In genomic region chr5:26569241-26569928, GRCh38 we compare ENCODE assay signal across 21 cellular contexts.
DNase-seq lines count a peak whose midpoint lies in the region; ATAC-seq and TF ChIP-seq lines count a peak whose summit lies in the region.
"Had no signal": no experiment of that assay in that cellular context is flagged by ENCODE, and none has a peak within 500 bp of the region (broad histone marks: within the 10 kb centered on the region; RNA-seq: fewer than 3 reads in every experiment).

No MANE protein-coding gene starts in this region.

- no peak overlapping the region for H3K27ac ChIP-seq in right cardiac atrium (ENCODE audit: low read length)
- H3K27ac ChIP-seq in endodermal cell (ENCODE audit: low read depth, low read length) = no peak overlapping the region
- H3K27ac ChIP-seq in upper lobe of right lung = no peak overlapping the region
- H3K27ac ChIP-seq: C4-2B, PC-9 had no signal

- DNase-seq in right cardiac atrium = peak in 2 of 3 donors; percentile 16 to 38
- DNase-seq in left ventricle myocardium superior = no peak
- DNase-seq in endodermal cell = peak; percentile 41
- peak; percentile 58 for DNase-seq in posterior vena cava (ENCODE audit: low spot score)
- DNase-seq in upper lobe of right lung = peak; percentile 57
- no peak for DNase-seq in T-helper 1 cell
- DNase-seq in activated T-cell treated with anti-CD3 and anti-CD28 coated beads for 4 hours = no peak
- no peak for DNase-seq in H4 (ENCODE audit: low spot score)
- DNase-seq: Calu3, GDM1, Karpas-422, MV-4-11, NCI-H1105 treated with DMSO at 0.1 percent for 48 hours, NCI-H2029 treated with DMSO at 0.1 percent for 48 hours, NCI-H226, NCI-H510A treated with DMSO at 0.1 percent for 48 hours, NCI-H748 treated with DMSO at 0.1 percent for 48 hours, PC-9, RPMI8226 had no signal

- intact Hi-C loops in right cardiac atrium (cut with DNase I) (no loop called here), left ventricle myocardium superior (cut with micrococcal nuclease) (no loop called here), posterior vena cava (cut with DNase I) (no loop called here), upper lobe of right lung (cut with DNase I) (no loop called here)

- no peak overlapping the region for H3K9ac ChIP-seq in endodermal cell (ENCODE audit: extremely low read depth, low read length, poor library complexity, severe bottlenecking)

- no peaks in the 10 kb centered on the region for H3K9me3 Mint-ChIP-seq in endodermal cell

- no peaks in the 10 kb centered on the region for H3K27me3 Mint-ChIP-seq in endodermal cell (ENCODE audit: insufficient read depth)
- H3K27me3 Mint-ChIP-seq: CD8-positive, alpha-beta memory T cell had no signal

- H3K9me3 ChIP-seq in right cardiac atrium (ENCODE audit: control insufficient read depth, low read length) (peaks cover 2% of the 10 kb centered on the region), endodermal cell (ENCODE audit: control insufficient read depth, low read length) (peaks cover 13% of the 10 kb centered on the region), upper lobe of right lung (no peaks in the 10 kb centered on the region)

- ATAC-seq in right cardiac atrium (peak in 1 of 2 donors; percentile 54), left ventricle myocardium superior (no peak), upper lobe of right lung (peak; percentile 44)

- WGBS in right cardiac atrium = 88% methylated on average over 26 of the region's 26 CpGs
- WGBS in endodermal cell (ENCODE audit: insufficient coverage in 1 of 2, insufficient read length in 1 of 2), 2 experiments = 95 to 99% methylated on average over 13 to 26 of the region's 26 CpGs

- H3K4me1 Mint-ChIP-seq in endodermal cell = no peaks in the 10 kb centered on the region
- H3K4me1 Mint-ChIP-seq: CD8-positive, alpha-beta memory T cell had no signal

- H3K36me3 ChIP-seq in endodermal cell (ENCODE audit: control insufficient read depth, insufficient read depth, low read length) (no peaks in the 10 kb centered on the region), upper lobe of right lung (no peaks in the 10 kb centered on the region)

- H3K36me3 Mint-ChIP-seq in endodermal cell (ENCODE audit: low read depth) = no peaks in the 10 kb centered on the region
- H3K36me3 Mint-ChIP-seq: CD8-positive, alpha-beta memory T cell had no signal

- no peak overlapping the region for H3K4me3 ChIP-seq in right cardiac atrium (ENCODE audit: low read length)
- no peak overlapping the region for H3K4me3 ChIP-seq in endodermal cell (ENCODE audit: low read length)
- H3K4me3 ChIP-seq in upper lobe of right lung = no peak overlapping the region
- H3K4me3 ChIP-seq: PC-9 had no signal

- H3K27me3 ChIP-seq in right cardiac atrium (ENCODE audit: control insufficient read depth, insufficient read depth) (no peaks in the 10 kb centered on the region), endodermal cell (ENCODE audit: control insufficient read depth, insufficient read depth, low read length, poor library complexity, severe bottlenecking) (no peaks in the 10 kb centered on the region), upper lobe of right lung (no peaks in the 10 kb centered on the region)

- H3K4me1 ChIP-seq in right cardiac atrium (ENCODE audit: control insufficient read depth, insufficient read depth, low read length) = no peaks in the 10 kb centered on the region
- no peaks in the 10 kb centered on the region for H3K4me1 ChIP-seq in endodermal cell (ENCODE audit: control insufficient read depth, insufficient read depth, low read length)
- no peaks in the 10 kb centered on the region for H3K4me1 ChIP-seq in upper lobe of right lung

- TF ChIP-seq CTCF in endodermal cell (conservative IDR thresholded peaks at IDR 0.05) (no peak), upper lobe of right lung (IDR thresholded peaks at IDR 0.05) (no peak)

- H3K4me3 Mint-ChIP-seq in endodermal cell = no peak overlapping the region
- H3K4me3 Mint-ChIP-seq: CD8-positive, alpha-beta memory T cell had no signal

- H3K27ac Mint-ChIP-seq in endodermal cell = no peak overlapping the region
- H3K27ac Mint-ChIP-seq: CD8-positive, alpha-beta memory T cell had no signal

Comparison
In these comparisons a context has a peak if more than half of its experiments do, and no peak if none do; other contexts are left out.
1. DNase-seq: peak in right cardiac atrium (2 of 3), endodermal cell (single experiment), posterior vena cava (single experiment) and upper lobe of right lung (single experiment); none in left ventricle myocardium superior (single experiment), T-helper 1 cell (0 of 5), activated T-cell treated with anti-CD3 and anti-CD28 coated beads for 4 hours (single experiment) and H4 (single experiment).